Comparison of ENCODE assay signal across 10 cellular contexts in the genomic region with DNA sequence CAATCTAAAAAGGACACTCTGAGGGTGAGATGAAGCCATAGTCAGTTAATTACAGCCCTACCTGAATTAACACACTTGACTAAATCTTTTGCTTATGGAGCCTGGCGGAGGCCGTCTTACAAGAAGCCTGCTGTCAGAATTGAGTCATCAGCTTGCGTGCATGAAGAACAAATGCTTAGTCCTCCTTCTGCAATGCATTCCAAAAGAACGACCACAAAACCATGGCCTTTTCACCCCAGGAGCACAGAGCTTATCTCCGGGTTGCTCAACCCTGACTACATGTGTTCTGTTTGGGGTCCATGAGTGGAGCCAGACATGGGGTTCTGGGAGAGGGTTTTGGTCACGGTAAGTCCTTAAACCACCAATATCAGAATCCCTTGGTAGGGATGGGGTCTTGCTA.
DNase-seq lines count a peak whose midpoint lies in the region; ATAC-seq, FAIRE-seq and TF ChIP-seq lines count a peak whose summit lies in the region.
"Had no signal": no experiment of that assay in that cellular context is flagged by ENCODE, and none has a peak within 500 bp of the region (broad histone marks: within the 10 kb centered on the region; RNA-seq: fewer than 3 reads in every experiment).

No MANE protein-coding gene starts in this region.

- no peaks in the 10 kb centered on the region for H3K4me1 ChIP-seq in small intestine (ENCODE audit: control insufficient read depth in 2 of 2, insufficient read depth in 1 of 2, low read depth in 1 of 2, low read length in 1 of 2)

- H3K9me3 ChIP-seq in MG63 (no peaks in the 10 kb centered on the region), small intestine (ENCODE audit: control insufficient read depth, low read depth) (no peaks in the 10 kb centered on the region)

- H3K4me3 ChIP-seq in MG63 (no peak overlapping the region), epithelial cell of proximal tubule (ENCODE audit: low read depth, low read length) (no peak overlapping the region), small intestine (ENCODE audit: low read depth in 1 of 2, low read length in 2 of 2) (no peak overlapping the region)

- TF ChIP-seq CTCF in AG09319 (IDR thresholded peaks at IDR 0.05; ENCODE audit: low read depth, low read length) (no peak), epithelial cell of proximal tubule (conservative IDR thresholded peaks at IDR 0.05; ENCODE audit: low read depth, low read length) (no peak)

- no peak overlapping the region for H3K27ac ChIP-seq in small intestine (ENCODE audit: low read depth in 1 of 2, low read length in 1 of 2)

- no peaks in the 10 kb centered on the region for H3K36me3 ChIP-seq in MG63
- no peaks in the 10 kb centered on the region for H3K36me3 ChIP-seq in small intestine (ENCODE audit: control insufficient read depth in 2 of 2, insufficient read depth in 2 of 2, low read length in 2 of 2)

- DNase-seq in AG09319 (ENCODE audit: extremely low read depth, low read depth) (peak; percentile 98), MG63 (peak; percentile 80), epithelial cell of proximal tubule (ENCODE audit: low read depth) (peak; percentile 96), NCI-H774 (lab: John Stamatoyannopoulos, UW) (no peak), NCI-H187 treated with DMSO at 0.1 percent for 48 hours (lab: John Stamatoyannopoulos, UW) (no peak), small intestine (no peak)
- DNase-seq: CD4-positive, alpha-beta memory T cell; glutamatergic neuron had no signal

- FAIRE-seq in small intestine (lab: Jason Lieb, UNC): no peak

- ATAC-seq in GM21619 (IDR thresholded peaks at IDR 0.05; ENCODE audit: unreplicated experiment) (peak; percentile 65), HG03025 (IDR thresholded peaks at IDR 0.05; ENCODE audit: low FRiP score, unreplicated experiment) (no peak)

- no peaks in the 10 kb centered on the region for H3K27me3 ChIP-seq in MG63
- no peaks in the 10 kb centered on the region for H3K27me3 ChIP-seq in small intestine (ENCODE audit: control insufficient read depth in 2 of 2, insufficient read depth in 2 of 2, low read length in 2 of 2)

- 72 to 88% (median 77%) methylated on average over 6 of the region's 6 CpGs for WGBS in small intestine, 3 donors

Comparison
In these comparisons a context has a peak if more than half of its experiments do, and no peak if none do; other contexts are left out.
1. DNase-seq: peak in AG09319 (single experiment), MG63 (single experiment) and epithelial cell of proximal tubule (single experiment); none in NCI-H774 (single experiment), NCI-H187 treated with DMSO at 0.1 percent for 48 hours (single experiment) and small intestine (single experiment).